ENCODE assay signal across 1 cellular context in genomic region chr5:73498057-73498992, GRCh38.
TF ChIP-seq lines count a peak whose summit lies in the region.

Gene BTF3, plus strand, starts transcription at chr5:73498442. Its CDS starts 226 bp downstream, at chr5:73498668.

TF ChIP-seq in HepG2, 621 proteins besides CTCF, POLR2A, EP300 and RAD21 (continued from another document and continues in another):
- peak; percentile 15; the same call in 1 of the 2 replicates for TF ChIP-seq ISL2 (CRISPR knock-in tag; IDR thresholded peaks at IDR 0.05)
- TF ChIP-seq ZBTB44 (CRISPR knock-in tag; IDR thresholded peaks at IDR 0.05) = no peak
- TF ChIP-seq U2AF1 (optimal IDR thresholded peaks at IDR 0.05; ENCODE audit: low read depth, low read length) = peak; percentile 21
- peak; percentile 5 for TF ChIP-seq PITX1 (CRISPR knock-in tag; IDR thresholded peaks at IDR 0.05)
- peak; percentile 92 for TF ChIP-seq ZBTB42 (CRISPR knock-in tag; IDR thresholded peaks at IDR 0.05)
- TF ChIP-seq MLLT10 (CRISPR knock-in tag; IDR thresholded peaks at IDR 0.05) = no peak
- no peak for TF ChIP-seq KLF13 (CRISPR knock-in tag; IDR thresholded peaks at IDR 0.05)
- TF ChIP-seq IKZF1 (IDR thresholded peaks at IDR 0.05) = no peak
- TF ChIP-seq GMEB1 (CRISPR knock-in tag; IDR thresholded peaks at IDR 0.05; ENCODE audit: borderline replicate concordance) = peak; percentile 71
- TF ChIP-seq SIN3B (IDR thresholded peaks at IDR 0.05; ENCODE audit: low read length) = no peak
- TF ChIP-seq PHF20 (CRISPR knock-in tag; IDR thresholded peaks at IDR 0.05) = peak; percentile 83
- TF ChIP-seq ZBTB4 (CRISPR knock-in tag; IDR thresholded peaks at IDR 0.05; ENCODE audit: borderline replicate concordance) = peak; percentile 77; the same call in 1 of the 2 replicates
- TF ChIP-seq TCF7L2 (IDR thresholded peaks at IDR 0.05; ENCODE audit: low read depth, low read length) = no peak
- no peak for TF ChIP-seq RERE (CRISPR knock-in tag; IDR thresholded peaks at IDR 0.05; ENCODE audit: low read depth)
- TF ChIP-seq BORCS8-MEF2B (CRISPR knock-in tag; IDR thresholded peaks at IDR 0.05) = peak; percentile 86
- peak; percentile 93; the same call in 1 of the 2 replicates for TF ChIP-seq IRF1 (CRISPR knock-in tag; IDR thresholded peaks at IDR 0.05; ENCODE audit: low read depth)
- peak; percentile 95 for TF ChIP-seq PAWR (CRISPR knock-in tag; IDR thresholded peaks at IDR 0.05; ENCODE audit: borderline replicate concordance)
- no peak for TF ChIP-seq ZNF652 (CRISPR knock-in tag; IDR thresholded peaks at IDR 0.05; ENCODE audit: borderline replicate concordance, low read depth)
- peak; percentile 64; the same call in 1 of the 2 replicates for TF ChIP-seq ZSCAN9 (CRISPR knock-in tag; IDR thresholded peaks at IDR 0.05; ENCODE audit: borderline replicate concordance)
- TF ChIP-seq ZNF317 (CRISPR knock-in tag; IDR thresholded peaks at IDR 0.05) = peak; percentile 58
- TF ChIP-seq TP53 (CRISPR knock-in tag; conservative IDR thresholded peaks at IDR 0.05) = no peak
- TF ChIP-seq ETV6 (CRISPR knock-in tag; conservative IDR thresholded peaks at IDR 0.05) = no peak
- TF ChIP-seq ZBTB39 (CRISPR knock-in tag; IDR thresholded peaks at IDR 0.05) = no peak; the same call in 1 of the 2 replicates
- peak; percentile 69; the same call in 1 of the 2 replicates for TF ChIP-seq ZSCAN25 (CRISPR knock-in tag; IDR thresholded peaks at IDR 0.05)
- TF ChIP-seq THRA (CRISPR knock-in tag; IDR thresholded peaks at IDR 0.05; ENCODE audit: borderline replicate concordance) = 0 out of 2 replicates have a peak, but pooled peaks have one; percentile 38
- TF ChIP-seq EED (CRISPR knock-in tag; IDR thresholded peaks at IDR 0.05) = peak; percentile 97
- no peak for TF ChIP-seq SOX6 (IDR thresholded peaks at IDR 0.05)
- peak; percentile 48 for TF ChIP-seq SOX6 (CRISPR knock-in tag; IDR thresholded peaks at IDR 0.05)
- no peak for TF ChIP-seq RCOR2 (CRISPR knock-in tag; IDR thresholded peaks at IDR 0.05)
- TF ChIP-seq ETV5 (CRISPR knock-in tag; IDR thresholded peaks at IDR 0.05; ENCODE audit: borderline replicate concordance) = peak; percentile 80
- TF ChIP-seq NR2C2 (CRISPR knock-in tag; IDR thresholded peaks at IDR 0.05; ENCODE audit: borderline replicate concordance) = peak; percentile 82
- no peak; the same call in 1 of the 2 replicates for TF ChIP-seq NR0B2 (CRISPR knock-in tag; IDR thresholded peaks at IDR 0.05)
- TF ChIP-seq HOXA7 (CRISPR knock-in tag; IDR thresholded peaks at IDR 0.05) = no peak
- peak; percentile 100 for TF ChIP-seq ZFX (CRISPR knock-in tag; IDR thresholded peaks at IDR 0.05; ENCODE audit: low read depth)
- peak; percentile 92 for TF ChIP-seq DZIP1 (CRISPR knock-in tag; IDR thresholded peaks at IDR 0.05)
- TF ChIP-seq ZNF335 (CRISPR knock-in tag; IDR thresholded peaks at IDR 0.05) = no peak
- TF ChIP-seq NONO (IDR thresholded peaks at IDR 0.05) = no peak
- peak; percentile 68 for TF ChIP-seq NONO (CRISPR knock-in tag; conservative IDR thresholded peaks at IDR 0.05)
- no peak; the same call in 1 of the 2 replicates for TF ChIP-seq ZBTB34 (CRISPR knock-in tag; IDR thresholded peaks at IDR 0.05)
- no peak for TF ChIP-seq KAT2B (IDR thresholded peaks at IDR 0.05; ENCODE audit: borderline replicate concordance, low read depth, low read length)
- TF ChIP-seq RBAK (CRISPR knock-in tag; IDR thresholded peaks at IDR 0.05) = no peak
